ENCODE assay signal across 9 cellular contexts in genomic region chr9:128192601-128193371, GRCh38. TPM values are rescaled to one million over a fixed set of nuclear protein-coding genes. Genes with fewer than 3 reads are reported as not detected.
DNase-seq lines count a peak whose midpoint lies in the region; ATAC-seq, FAIRE-seq and TF ChIP-seq lines count a peak whose summit lies in the region.
"Had no signal": no experiment of that assay in that cellular context is flagged by ENCODE, and none has a peak within 500 bp of the region (broad histone marks: within the 10 kb centered on the region; RNA-seq: fewer than 3 reads in every experiment).

No MANE protein-coding gene starts in this region.

- H3K9ac ChIP-seq in OCI-LY1 (ENCODE audit: low read length): no peak overlapping the region; the same call in 1 of the 2 replicates
- peak overlapping the region; percentile 15 for H3K9ac ChIP-seq in keratinocyte (ENCODE audit: control insufficient read depth, extremely low read depth, insufficient read depth, low read length)

- FAIRE-seq in keratinocyte (lab: Jason Lieb, UNC): no peak

- dilution Hi-C loops in keratinocyte (cut with MboI; ENCODE audit: extremely low pct_ligation_motif_present, low sequenced_read_pairs): no loop called here

- peak overlapping the region; percentile 94; the same call in 1 of the 2 replicates for H3K4me2 ChIP-seq in DOHH2 (ENCODE audit: low read length)
- H3K4me2 ChIP-seq in OCI-LY1 (ENCODE audit: low read length): peak overlapping the region; percentile 95
- H3K4me2 ChIP-seq in keratinocyte (ENCODE audit: control insufficient read depth, extremely low read depth, insufficient read depth, low read depth, low read length): peak overlapping the region; percentile 58

- no peaks in the 10 kb centered on the region for H3K9me1 ChIP-seq in keratinocyte (ENCODE audit: control insufficient read depth, extremely low read depth, insufficient read depth, low read length)

- peaks cover 18% of the 10 kb centered on the region for H3K36me3 ChIP-seq in DOHH2 (ENCODE audit: control insufficient read depth, low read length)
- H3K36me3 ChIP-seq in OCI-LY1 (ENCODE audit: insufficient read depth, low read length): peaks cover 5% of the 10 kb centered on the region
- H3K36me3 ChIP-seq in keratinocyte (ENCODE audit: control insufficient read depth in 2 of 2, extremely low read depth in 1 of 2, insufficient read depth in 2 of 2, low read length in 2 of 2): peaks cover 6 to 7% of the 10 kb centered on the region in 2 experiments

- H2AFZ ChIP-seq in OCI-LY1 (ENCODE audit: low read length) (no peak overlapping the region), keratinocyte (ENCODE audit: control insufficient read depth, low read length) (peak overlapping the region; percentile 80)

- H3F3A ChIP-seq in DOHH2 (ENCODE audit: control insufficient read depth, insufficient read depth) (peaks cover 3% of the 10 kb centered on the region), OCI-LY1 (ENCODE audit: insufficient read depth, low read length) (0 out of 2 replicates have a peak, but pooled peaks cover 4% of the 10 kb centered on the region)

- peak; percentile 94 to 99 for DNase-seq in T47D (ENCODE audit: low read depth in 1 of 2, low spot score in 1 of 2)
- peak; percentile 72 for DNase-seq in keratinocyte (ENCODE audit: low read depth, low spot score)
- DNase-seq in stimulated activated CD4-positive, alpha-beta T cell treated with anti-CD3 and anti-CD28 coated beads, Interleukin-1b, Interleukin-23, amount 100 ng/mL, for 48 hours: peak; percentile 54
- no peak for DNase-seq in NCI-H2081 treated with DMSO at 0.1 percent for 48 hours (lab: John Stamatoyannopoulos, UW)
- DNase-seq: activated T-cell treated with anti-CD3 and anti-CD28 coated beads, Interleukin-2, amount 50 U/mL, for 4 hours had no signal

- H4K20me1 ChIP-seq in DOHH2 (ENCODE audit: control insufficient read depth, insufficient read depth, low read depth, low read length) (no peaks in the 10 kb centered on the region), OCI-LY1 (ENCODE audit: insufficient read depth, low read length) (no peaks in the 10 kb centered on the region), keratinocyte (ENCODE audit: control insufficient read depth, extremely low read depth, insufficient read depth, low read length) (no peaks in the 10 kb centered on the region)

- peaks cover 10% of the 10 kb centered on the region for H3K4me1 ChIP-seq in DOHH2 (ENCODE audit: control insufficient read depth, low read length)
- H3K4me1 ChIP-seq in OCI-LY1 (ENCODE audit: insufficient read depth, low read length, severe bottlenecking): peaks cover 23% of the 10 kb centered on the region
- H3K4me1 ChIP-seq in keratinocyte (ENCODE audit: control insufficient read depth, extremely low read depth, insufficient read depth, low read length): peaks cover 9% of the 10 kb centered on the region

- peak overlapping the region; percentile 86 for H3K4me3 ChIP-seq in DOHH2 (ENCODE audit: low read length)
- H3K4me3 ChIP-seq in OCI-LY1 (ENCODE audit: low read depth, low read length, poor library complexity, severe bottlenecking): peak overlapping the region; percentile 94
- peak overlapping the region in 1 of 3 experiments; percentile 27 for H3K4me3 ChIP-seq in keratinocyte (ENCODE audit: control insufficient read depth in 2 of 3, extremely low read depth in 1 of 3, insufficient read depth in 2 of 3, low read depth in 1 of 3, low read length in 3 of 3)

- H3K79me2 ChIP-seq in DOHH2 (ENCODE audit: control insufficient read depth, low read length) (peaks cover 15% of the 10 kb centered on the region), OCI-LY1 (ENCODE audit: insufficient read depth, low read length) (no peaks in the 10 kb centered on the region), keratinocyte (ENCODE audit: control insufficient read depth, insufficient read depth, low read length) (peaks cover 13% of the 10 kb centered on the region)

- H3K9me3 ChIP-seq in DOHH2 (ENCODE audit: control insufficient read depth, insufficient read depth, low read length) (no peaks in the 10 kb centered on the region), OCI-LY1 (ENCODE audit: low read length) (no peaks in the 10 kb centered on the region), keratinocyte (ENCODE audit: control insufficient read depth, low read depth, low read length) (no peaks in the 10 kb centered on the region)

- TF ChIP-seq CTCF in DOHH2 (IDR thresholded peaks at IDR 0.05; ENCODE audit: low read depth, low read length, poor library complexity, severe bottlenecking) (peak; percentile 56), OCI-LY1 (IDR thresholded peaks at IDR 0.05; ENCODE audit: low read length) (peak; percentile 49), keratinocyte (optimal IDR thresholded peaks at IDR 0.05 in 1 of 3, IDR thresholded peaks at IDR 0.05 in 1 of 3, conservative IDR thresholded peaks at IDR 0.05 in 1 of 3; ENCODE audit: extremely low read depth in 1 of 3, insufficient read depth in 2 of 3, low read length in 3 of 3) (peak in 2 of 3 experiments; percentile 7 to 74)

- H3K27me3 ChIP-seq in DOHH2 (ENCODE audit: control insufficient read depth, low read length) (no peaks in the 10 kb centered on the region), OCI-LY1 (ENCODE audit: insufficient read depth, low read length) (0 out of 2 replicates have a peak, but pooled peaks cover 6% of the 10 kb centered on the region), keratinocyte (ENCODE audit: control insufficient read depth, extremely low read depth, insufficient read depth, low read length) (no peaks in the 10 kb centered on the region)

- no peak overlapping the region for H3K27ac ChIP-seq in DOHH2 (ENCODE audit: low read depth, low read length)
- H3K27ac ChIP-seq in OCI-LY1 (ENCODE audit: low read depth, low read length, poor library complexity, severe bottlenecking): no peak overlapping the region
- no peak overlapping the region for H3K27ac ChIP-seq in keratinocyte (ENCODE audit: control insufficient read depth, insufficient read depth, low read length)

- ATAC-seq in HG03135 (IDR thresholded peaks at IDR 0.05; ENCODE audit: unreplicated experiment): peak; percentile 55
- no peak for ATAC-seq in HG03025 (IDR thresholded peaks at IDR 0.05; ENCODE audit: low FRiP score, unreplicated experiment)

- H3K9me2 ChIP-seq in DOHH2 (replicated peaks; ENCODE audit: control insufficient read depth, low read length) (no peaks in the 10 kb centered on the region), OCI-LY1 (ENCODE audit: low read depth, low read length) (no peaks in the 10 kb centered on the region)

- in situ Hi-C loops in T47D (cut with HindIII; ENCODE audit: low pct_unique_long_range_greater_than_20kb, low sequenced_read_pairs): no loop called here

RNA-seq across cellular contexts. Expression of gene CIZ1, which starts 1.4 kb away (rescaled TPM):
- 23.5 to 30.9 TPM (median 28.1 TPM) in 3 replicates for polyA plus RNA-seq in keratinocyte
- 102 TPM for polyA plus RNA-seq in keratinocyte (2011; ENCODE audit: low read depth)
- 24.6 and 44.2 TPM in 2 replicates for polyA plus RNA-seq in keratinocyte (2011; cell fraction: cytosol; rRNA removed)
- 61.0 and 78.9 TPM in 2 replicates for polyA plus RNA-seq in keratinocyte (2011; cell fraction: nucleus; rRNA removed)
- polyA plus RNA-seq in keratinocyte (2012; ENCODE audit: low replicate concordance): 68.4 and 90.5 TPM in 2 replicates
- polyA minus RNA-seq in keratinocyte: 47.5 to 170 TPM (median 51.2 TPM) in 3 replicates
- polyA minus RNA-seq in keratinocyte (2011; cell fraction: cytosol; rRNA and poly(A)+ RNA removed): 52.4 TPM
- polyA minus RNA-seq in keratinocyte (2011; cell fraction: nucleus; rRNA and poly(A)+ RNA removed): 21.5 and 21.9 TPM in 2 replicates

RNA-seq across cellular contexts. Expression of gene DNM1, which starts 10.4 kb away (rescaled TPM):
- 0.25 to 0.34 TPM (median 0.31 TPM) in 3 replicates for polyA plus RNA-seq in keratinocyte
- polyA plus RNA-seq in keratinocyte (2011; ENCODE audit: low read depth): 1.6 TPM
- polyA plus RNA-seq in keratinocyte (2011; cell fraction: cytosol; rRNA removed): 0.06 and 0.13 TPM in 2 replicates
- 1.1 and 2.1 TPM in 2 replicates for polyA plus RNA-seq in keratinocyte (2011; cell fraction: nucleus; rRNA removed)
- 0.60 and 1.5 TPM in 2 replicates for polyA plus RNA-seq in keratinocyte (2012; ENCODE audit: low replicate concordance)
- 0.59 to 0.96 TPM (median 0.64 TPM) in 3 replicates for polyA minus RNA-seq in keratinocyte
- 0.38 TPM for polyA minus RNA-seq in keratinocyte (2011; cell fraction: cytosol; rRNA and poly(A)+ RNA removed)
- 0.53 and 0.93 TPM in 2 replicates for polyA minus RNA-seq in keratinocyte (2011; cell fraction: nucleus; rRNA and poly(A)+ RNA removed)

RNA-seq across cellular contexts. Expression of gene BBLN, which starts 32.7 kb away (rescaled TPM):
- polyA plus RNA-seq in keratinocyte: 35.9 to 89.0 TPM (median 50.9 TPM) in 3 replicates
- 10.4 TPM for polyA plus RNA-seq in keratinocyte (2011; ENCODE audit: low read depth)
- 52.8 and 158 TPM in 2 replicates for polyA plus RNA-seq in keratinocyte (2011; cell fraction: cytosol; rRNA removed)
- 24.0 and 27.2 TPM in 2 replicates for polyA plus RNA-seq in keratinocyte (2011; cell fraction: nucleus; rRNA removed)
- polyA plus RNA-seq in keratinocyte (2012; ENCODE audit: low replicate concordance): 69.5 and 195 TPM in 2 replicates
- 8.2 to 24.0 TPM (median 11.0 TPM) in 3 replicates for polyA minus RNA-seq in keratinocyte
- polyA minus RNA-seq in keratinocyte (2011; cell fraction: cytosol; rRNA and poly(A)+ RNA removed): 158 TPM
- polyA minus RNA-seq in keratinocyte (2011; cell fraction: nucleus; rRNA and poly(A)+ RNA removed): 15.7 and 17.5 TPM in 2 replicates

RNA-seq across cellular contexts. Expression of gene LCN2, which starts 43.5 kb away (rescaled TPM):
- 28.9 to 77.4 TPM (median 67.4 TPM) in 3 replicates for polyA plus RNA-seq in keratinocyte
- polyA plus RNA-seq in keratinocyte (2011; ENCODE audit: low read depth): 191 TPM
- polyA plus RNA-seq in keratinocyte (2011; cell fraction: cytosol; rRNA removed): 131 and 203 TPM in 2 replicates
- polyA plus RNA-seq in keratinocyte (2011; cell fraction: nucleus; rRNA removed): 209 and 300 TPM in 2 replicates
- 59.4 and 461 TPM in 2 replicates for polyA plus RNA-seq in keratinocyte (2012; ENCODE audit: low replicate concordance)
- 24.6 to 108 TPM (median 50.3 TPM) in 3 replicates for polyA minus RNA-seq in keratinocyte
- polyA minus RNA-seq in keratinocyte (2011; cell fraction: cytosol; rRNA and poly(A)+ RNA removed): 101 TPM
- polyA minus RNA-seq in keratinocyte (2011; cell fraction: nucleus; rRNA and poly(A)+ RNA removed): 71.9 and 103 TPM in 2 replicates
